2 cellular contexts compared by ENCODE assay signal in the genomic region with DNA sequence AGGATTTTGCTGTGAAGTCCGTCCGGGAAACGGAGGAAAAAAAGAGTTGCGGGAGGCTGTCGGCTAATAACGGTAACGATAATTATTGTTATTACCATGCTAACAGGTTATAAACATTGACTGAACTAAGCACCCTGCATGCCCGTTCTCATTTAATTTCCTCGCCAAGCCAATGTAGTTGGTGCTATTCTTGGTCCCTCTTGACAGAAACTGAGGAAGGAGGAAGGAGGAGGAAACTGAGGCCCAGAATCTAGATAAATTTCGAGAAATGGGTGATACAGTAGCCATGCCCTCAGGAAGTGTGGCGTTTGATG.
TF ChIP-seq lines count a peak whose summit lies in the region.

No MANE protein-coding gene starts in this region.

TF ChIP-seq in HCT116, 20 proteins besides CTCF, POLR2A, EP300 and RAD21:
- TF ChIP-seq JUND (IDR thresholded peaks at IDR 0.05) (no peak), ZNF274 (IDR thresholded peaks at IDR 0.05; ENCODE audit: low read depth, low read length) (no peak), CEBPB (IDR thresholded peaks at IDR 0.05; ENCODE audit: low read depth) (no peak), FOSL1 (IDR thresholded peaks at IDR 0.05; ENCODE audit: low read depth) (no peak), CBX3 (IDR thresholded peaks at IDR 0.05; ENCODE audit: low read depth) (no peak), SP1 (IDR thresholded peaks at IDR 0.05; ENCODE audit: low read depth) (no peak), EZH2phosphoT487 (IDR thresholded peaks at IDR 0.05; ENCODE audit: borderline replicate concordance) (no peak), SRF (IDR thresholded peaks at IDR 0.05; ENCODE audit: low read depth) (no peak), POLR2AphosphoS5 (IDR thresholded peaks at IDR 0.05; ENCODE audit: low read depth, low read length) (no peak), ZFX (IDR thresholded peaks at IDR 0.05) (no peak; the same call in 1 of the 2 replicates), EZH2 (IDR thresholded peaks at IDR 0.05) (no peak), YY1 (IDR thresholded peaks at IDR 0.05; ENCODE audit: extremely low read depth, insufficient replicate concordance, low read depth, low read length) (no peak)
- TF ChIP-seq, protein P1, sequence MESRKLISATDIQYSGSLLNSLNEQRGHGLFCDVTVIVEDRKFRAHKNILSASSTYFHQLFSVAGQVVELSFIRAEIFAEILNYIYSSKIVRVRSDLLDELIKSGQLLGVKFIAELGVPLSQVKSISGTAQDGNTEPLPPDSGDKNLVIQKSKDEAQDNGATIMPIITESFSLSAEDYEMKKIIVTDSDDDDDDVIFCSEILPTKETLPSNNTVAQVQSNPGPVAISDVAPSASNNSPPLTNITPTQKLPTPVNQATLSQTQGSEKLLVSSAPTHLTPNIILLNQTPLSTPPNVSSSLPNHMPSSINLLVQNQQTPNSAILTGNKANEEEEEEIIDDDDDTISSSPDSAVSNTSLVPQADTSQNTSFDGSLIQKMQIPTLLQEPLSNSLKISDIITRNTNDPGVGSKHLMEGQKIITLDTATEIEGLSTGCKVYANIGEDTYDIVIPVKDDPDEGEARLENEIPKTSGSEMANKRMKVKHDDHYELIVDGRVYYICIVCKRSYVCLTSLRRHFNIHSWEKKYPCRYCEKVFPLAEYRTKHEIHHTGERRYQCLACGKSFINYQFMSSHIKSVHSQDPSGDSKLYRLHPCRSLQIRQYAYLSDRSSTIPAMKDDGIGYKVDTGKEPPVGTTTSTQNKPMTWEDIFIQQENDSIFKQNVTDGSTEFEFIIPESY (IDR thresholded peaks at IDR 0.05; ENCODE audit: extremely low read depth, insufficient replicate concordance, low read length), result no peak
- TF ChIP-seq, protein P2, sequence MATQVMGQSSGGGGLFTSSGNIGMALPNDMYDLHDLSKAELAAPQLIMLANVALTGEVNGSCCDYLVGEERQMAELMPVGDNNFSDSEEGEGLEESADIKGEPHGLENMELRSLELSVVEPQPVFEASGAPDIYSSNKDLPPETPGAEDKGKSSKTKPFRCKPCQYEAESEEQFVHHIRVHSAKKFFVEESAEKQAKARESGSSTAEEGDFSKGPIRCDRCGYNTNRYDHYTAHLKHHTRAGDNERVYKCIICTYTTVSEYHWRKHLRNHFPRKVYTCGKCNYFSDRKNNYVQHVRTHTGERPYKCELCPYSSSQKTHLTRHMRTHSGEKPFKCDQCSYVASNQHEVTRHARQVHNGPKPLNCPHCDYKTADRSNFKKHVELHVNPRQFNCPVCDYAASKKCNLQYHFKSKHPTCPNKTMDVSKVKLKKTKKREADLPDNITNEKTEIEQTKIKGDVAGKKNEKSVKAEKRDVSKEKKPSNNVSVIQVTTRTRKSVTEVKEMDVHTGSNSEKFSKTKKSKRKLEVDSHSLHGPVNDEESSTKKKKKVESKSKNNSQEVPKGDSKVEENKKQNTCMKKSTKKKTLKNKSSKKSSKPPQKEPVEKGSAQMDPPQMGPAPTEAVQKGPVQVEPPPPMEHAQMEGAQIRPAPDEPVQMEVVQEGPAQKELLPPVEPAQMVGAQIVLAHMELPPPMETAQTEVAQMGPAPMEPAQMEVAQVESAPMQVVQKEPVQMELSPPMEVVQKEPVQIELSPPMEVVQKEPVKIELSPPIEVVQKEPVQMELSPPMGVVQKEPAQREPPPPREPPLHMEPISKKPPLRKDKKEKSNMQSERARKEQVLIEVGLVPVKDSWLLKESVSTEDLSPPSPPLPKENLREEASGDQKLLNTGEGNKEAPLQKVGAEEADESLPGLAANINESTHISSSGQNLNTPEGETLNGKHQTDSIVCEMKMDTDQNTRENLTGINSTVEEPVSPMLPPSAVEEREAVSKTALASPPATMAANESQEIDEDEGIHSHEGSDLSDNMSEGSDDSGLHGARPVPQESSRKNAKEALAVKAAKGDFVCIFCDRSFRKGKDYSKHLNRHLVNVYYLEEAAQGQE (IDR thresholded peaks at IDR 0.05; ENCODE audit: low read depth), result no peak
- TF ChIP-seq, protein P3, sequence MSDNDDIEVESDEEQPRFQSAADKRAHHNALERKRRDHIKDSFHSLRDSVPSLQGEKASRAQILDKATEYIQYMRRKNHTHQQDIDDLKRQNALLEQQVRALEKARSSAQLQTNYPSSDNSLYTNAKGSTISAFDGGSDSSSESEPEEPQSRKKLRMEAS (IDR thresholded peaks at IDR 0.05), result no peak

TF ChIP-seq in K562, 482 proteins besides CTCF, POLR2A, EP300 and RAD21 (continues in another document):
- TF ChIP-seq STAT5B (CRISPR knock-in tag; IDR thresholded peaks at IDR 0.05), result no peak
- TF ChIP-seq SMARCE1 (IDR thresholded peaks at IDR 0.05), result peak; percentile 8; the same call in 1 of the 2 replicates
- 0 out of 4 replicates have a peak, but pooled peaks of 1 of the 2 experiments have one; percentile 30 for TF ChIP-seq HDAC1 (IDR thresholded peaks at IDR 0.05)
- TF ChIP-seq GABPB1 (CRISPR knock-in tag; IDR thresholded peaks at IDR 0.05), result no peak
- no peak for TF ChIP-seq SRSF7 (optimal IDR thresholded peaks at IDR 0.05; ENCODE audit: low read depth, low read length)
- TF ChIP-seq RBFOX2 (IDR thresholded peaks at IDR 0.05; ENCODE audit: low read depth, low read length), result no peak; the same call in none of the 2 replicates
- peak; percentile 39 for TF ChIP-seq CHD1 (IDR thresholded peaks at IDR 0.05; ENCODE audit: low read length)
- TF ChIP-seq SAP30 (IDR thresholded peaks at IDR 0.05; ENCODE audit: borderline replicate concordance, insufficient read depth, low read depth, low read length, poor library complexity, severe bottlenecking), result no peak
- TF ChIP-seq EWSR1 (IDR thresholded peaks at IDR 0.05; ENCODE audit: borderline replicate concordance, low read depth, partially characterized antibody), result no peak
- no peak for TF ChIP-seq GABPA (tag; conservative IDR thresholded peaks at IDR 0.05; ENCODE audit: low read depth)
- TF ChIP-seq SP1 (CRISPR knock-in tag; IDR thresholded peaks at IDR 0.05), result 0 out of 2 replicates have a peak, but pooled peaks have one; percentile 12
- TF ChIP-seq, protein P4, sequence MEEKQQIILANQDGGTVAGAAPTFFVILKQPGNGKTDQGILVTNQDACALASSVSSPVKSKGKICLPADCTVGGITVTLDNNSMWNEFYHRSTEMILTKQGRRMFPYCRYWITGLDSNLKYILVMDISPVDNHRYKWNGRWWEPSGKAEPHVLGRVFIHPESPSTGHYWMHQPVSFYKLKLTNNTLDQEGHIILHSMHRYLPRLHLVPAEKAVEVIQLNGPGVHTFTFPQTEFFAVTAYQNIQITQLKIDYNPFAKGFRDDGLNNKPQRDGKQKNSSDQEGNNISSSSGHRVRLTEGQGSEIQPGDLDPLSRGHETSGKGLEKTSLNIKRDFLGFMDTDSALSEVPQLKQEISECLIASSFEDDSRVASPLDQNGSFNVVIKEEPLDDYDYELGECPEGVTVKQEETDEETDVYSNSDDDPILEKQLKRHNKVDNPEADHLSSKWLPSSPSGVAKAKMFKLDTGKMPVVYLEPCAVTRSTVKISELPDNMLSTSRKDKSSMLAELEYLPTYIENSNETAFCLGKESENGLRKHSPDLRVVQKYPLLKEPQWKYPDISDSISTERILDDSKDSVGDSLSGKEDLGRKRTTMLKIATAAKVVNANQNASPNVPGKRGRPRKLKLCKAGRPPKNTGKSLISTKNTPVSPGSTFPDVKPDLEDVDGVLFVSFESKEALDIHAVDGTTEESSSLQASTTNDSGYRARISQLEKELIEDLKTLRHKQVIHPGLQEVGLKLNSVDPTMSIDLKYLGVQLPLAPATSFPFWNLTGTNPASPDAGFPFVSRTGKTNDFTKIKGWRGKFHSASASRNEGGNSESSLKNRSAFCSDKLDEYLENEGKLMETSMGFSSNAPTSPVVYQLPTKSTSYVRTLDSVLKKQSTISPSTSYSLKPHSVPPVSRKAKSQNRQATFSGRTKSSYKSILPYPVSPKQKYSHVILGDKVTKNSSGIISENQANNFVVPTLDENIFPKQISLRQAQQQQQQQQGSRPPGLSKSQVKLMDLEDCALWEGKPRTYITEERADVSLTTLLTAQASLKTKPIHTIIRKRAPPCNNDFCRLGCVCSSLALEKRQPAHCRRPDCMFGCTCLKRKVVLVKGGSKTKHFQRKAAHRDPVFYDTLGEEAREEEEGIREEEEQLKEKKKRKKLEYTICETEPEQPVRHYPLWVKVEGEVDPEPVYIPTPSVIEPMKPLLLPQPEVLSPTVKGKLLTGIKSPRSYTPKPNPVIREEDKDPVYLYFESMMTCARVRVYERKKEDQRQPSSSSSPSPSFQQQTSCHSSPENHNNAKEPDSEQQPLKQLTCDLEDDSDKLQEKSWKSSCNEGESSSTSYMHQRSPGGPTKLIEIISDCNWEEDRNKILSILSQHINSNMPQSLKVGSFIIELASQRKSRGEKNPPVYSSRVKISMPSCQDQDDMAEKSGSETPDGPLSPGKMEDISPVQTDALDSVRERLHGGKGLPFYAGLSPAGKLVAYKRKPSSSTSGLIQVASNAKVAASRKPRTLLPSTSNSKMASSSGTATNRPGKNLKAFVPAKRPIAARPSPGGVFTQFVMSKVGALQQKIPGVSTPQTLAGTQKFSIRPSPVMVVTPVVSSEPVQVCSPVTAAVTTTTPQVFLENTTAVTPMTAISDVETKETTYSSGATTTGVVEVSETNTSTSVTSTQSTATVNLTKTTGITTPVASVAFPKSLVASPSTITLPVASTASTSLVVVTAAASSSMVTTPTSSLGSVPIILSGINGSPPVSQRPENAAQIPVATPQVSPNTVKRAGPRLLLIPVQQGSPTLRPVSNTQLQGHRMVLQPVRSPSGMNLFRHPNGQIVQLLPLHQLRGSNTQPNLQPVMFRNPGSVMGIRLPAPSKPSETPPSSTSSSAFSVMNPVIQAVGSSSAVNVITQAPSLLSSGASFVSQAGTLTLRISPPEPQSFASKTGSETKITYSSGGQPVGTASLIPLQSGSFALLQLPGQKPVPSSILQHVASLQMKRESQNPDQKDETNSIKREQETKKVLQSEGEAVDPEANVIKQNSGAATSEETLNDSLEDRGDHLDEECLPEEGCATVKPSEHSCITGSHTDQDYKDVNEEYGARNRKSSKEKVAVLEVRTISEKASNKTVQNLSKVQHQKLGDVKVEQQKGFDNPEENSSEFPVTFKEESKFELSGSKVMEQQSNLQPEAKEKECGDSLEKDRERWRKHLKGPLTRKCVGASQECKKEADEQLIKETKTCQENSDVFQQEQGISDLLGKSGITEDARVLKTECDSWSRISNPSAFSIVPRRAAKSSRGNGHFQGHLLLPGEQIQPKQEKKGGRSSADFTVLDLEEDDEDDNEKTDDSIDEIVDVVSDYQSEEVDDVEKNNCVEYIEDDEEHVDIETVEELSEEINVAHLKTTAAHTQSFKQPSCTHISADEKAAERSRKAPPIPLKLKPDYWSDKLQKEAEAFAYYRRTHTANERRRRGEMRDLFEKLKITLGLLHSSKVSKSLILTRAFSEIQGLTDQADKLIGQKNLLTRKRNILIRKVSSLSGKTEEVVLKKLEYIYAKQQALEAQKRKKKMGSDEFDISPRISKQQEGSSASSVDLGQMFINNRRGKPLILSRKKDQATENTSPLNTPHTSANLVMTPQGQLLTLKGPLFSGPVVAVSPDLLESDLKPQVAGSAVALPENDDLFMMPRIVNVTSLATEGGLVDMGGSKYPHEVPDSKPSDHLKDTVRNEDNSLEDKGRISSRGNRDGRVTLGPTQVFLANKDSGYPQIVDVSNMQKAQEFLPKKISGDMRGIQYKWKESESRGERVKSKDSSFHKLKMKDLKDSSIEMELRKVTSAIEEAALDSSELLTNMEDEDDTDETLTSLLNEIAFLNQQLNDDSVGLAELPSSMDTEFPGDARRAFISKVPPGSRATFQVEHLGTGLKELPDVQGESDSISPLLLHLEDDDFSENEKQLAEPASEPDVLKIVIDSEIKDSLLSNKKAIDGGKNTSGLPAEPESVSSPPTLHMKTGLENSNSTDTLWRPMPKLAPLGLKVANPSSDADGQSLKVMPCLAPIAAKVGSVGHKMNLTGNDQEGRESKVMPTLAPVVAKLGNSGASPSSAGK (IDR thresholded peaks at IDR 0.05), result 0 out of 2 replicates have a peak, but pooled peaks have one; percentile 12
- no peak for TF ChIP-seq TBL1XR1 (IDR thresholded peaks at IDR 0.05; ENCODE audit: low read length in 2 of 2)
- peak; percentile 30 for TF ChIP-seq BRD9 (IDR thresholded peaks at IDR 0.05; ENCODE audit: low read depth, partially characterized antibody)
- no peak for TF ChIP-seq KLF1 (tag; IDR thresholded peaks at IDR 0.05)
- TF ChIP-seq, protein P5, sequence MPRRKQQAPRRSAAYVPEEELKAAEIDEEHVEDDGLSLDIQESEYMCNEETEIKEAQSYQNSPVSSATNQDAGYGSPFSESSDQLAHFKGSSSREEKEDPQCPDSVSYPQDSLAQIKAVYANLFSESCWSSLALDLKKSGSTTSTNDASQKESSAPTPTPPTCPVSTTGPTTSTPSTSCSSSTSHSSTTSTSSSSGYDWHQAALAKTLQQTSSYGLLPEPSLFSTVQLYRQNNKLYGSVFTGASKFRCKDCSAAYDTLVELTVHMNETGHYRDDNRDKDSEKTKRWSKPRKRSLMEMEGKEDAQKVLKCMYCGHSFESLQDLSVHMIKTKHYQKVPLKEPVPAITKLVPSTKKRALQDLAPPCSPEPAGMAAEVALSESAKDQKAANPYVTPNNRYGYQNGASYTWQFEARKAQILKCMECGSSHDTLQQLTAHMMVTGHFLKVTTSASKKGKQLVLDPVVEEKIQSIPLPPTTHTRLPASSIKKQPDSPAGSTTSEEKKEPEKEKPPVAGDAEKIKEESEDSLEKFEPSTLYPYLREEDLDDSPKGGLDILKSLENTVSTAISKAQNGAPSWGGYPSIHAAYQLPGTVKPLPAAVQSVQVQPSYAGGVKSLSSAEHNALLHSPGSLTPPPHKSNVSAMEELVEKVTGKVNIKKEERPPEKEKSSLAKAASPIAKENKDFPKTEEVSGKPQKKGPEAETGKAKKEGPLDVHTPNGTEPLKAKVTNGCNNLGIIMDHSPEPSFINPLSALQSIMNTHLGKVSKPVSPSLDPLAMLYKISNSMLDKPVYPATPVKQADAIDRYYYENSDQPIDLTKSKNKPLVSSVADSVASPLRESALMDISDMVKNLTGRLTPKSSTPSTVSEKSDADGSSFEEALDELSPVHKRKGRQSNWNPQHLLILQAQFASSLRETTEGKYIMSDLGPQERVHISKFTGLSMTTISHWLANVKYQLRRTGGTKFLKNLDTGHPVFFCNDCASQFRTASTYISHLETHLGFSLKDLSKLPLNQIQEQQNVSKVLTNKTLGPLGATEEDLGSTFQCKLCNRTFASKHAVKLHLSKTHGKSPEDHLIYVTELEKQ (CRISPR knock-in tag; IDR thresholded peaks at IDR 0.05), result no peak
- TF ChIP-seq, protein P6, sequence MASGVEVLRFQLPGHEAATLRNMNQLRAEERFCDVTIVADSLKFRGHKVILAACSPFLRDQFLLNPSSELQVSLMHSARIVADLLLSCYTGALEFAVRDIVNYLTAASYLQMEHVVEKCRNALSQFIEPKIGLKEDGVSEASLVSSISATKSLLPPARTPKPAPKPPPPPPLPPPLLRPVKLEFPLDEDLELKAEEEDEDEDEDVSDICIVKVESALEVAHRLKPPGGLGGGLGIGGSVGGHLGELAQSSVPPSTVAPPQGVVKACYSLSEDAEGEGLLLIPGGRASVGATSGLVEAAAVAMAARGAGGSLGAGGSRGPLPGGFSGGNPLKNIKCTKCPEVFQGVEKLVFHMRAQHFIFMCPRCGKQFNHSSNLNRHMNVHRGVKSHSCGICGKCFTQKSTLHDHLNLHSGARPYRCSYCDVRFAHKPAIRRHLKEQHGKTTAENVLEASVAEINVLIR (CRISPR knock-in tag; IDR thresholded peaks at IDR 0.05), result no peak
- no peak for TF ChIP-seq SETDB1 (IDR thresholded peaks at IDR 0.05; ENCODE audit: low read length)
- TF ChIP-seq NFRKB (IDR thresholded peaks at IDR 0.05; ENCODE audit: low read depth), result peak; percentile 63; the same call in 1 of the 2 replicates
